ENCODE assay signal across 1 cellular context in genomic region chr11:118915396-118915795, GRCh38.
TF ChIP-seq lines count a peak whose summit lies in the region.

No MANE protein-coding gene starts in this region.

TF ChIP-seq in GM12878, 131 proteins besides CTCF, POLR2A, EP300 and RAD21:
- TF ChIP-seq POLR2AphosphoS5 (IDR thresholded peaks at IDR 0.05; ENCODE audit: low read length) (no peak), ELK1 (IDR thresholded peaks at IDR 0.05; ENCODE audit: low read depth, low read length) (no peak), USF1 (IDR thresholded peaks at IDR 0.05; ENCODE audit: borderline replicate concordance, extremely low read length, insufficient read depth, low read depth, low read length) (no peak), MXI1 (IDR thresholded peaks at IDR 0.05; ENCODE audit: low read depth, low read length) (0 out of 2 replicates have a peak, but pooled peaks have one; percentile 19)
